1 cellular context compared by ENCODE assay signal in the genomic region with DNA sequence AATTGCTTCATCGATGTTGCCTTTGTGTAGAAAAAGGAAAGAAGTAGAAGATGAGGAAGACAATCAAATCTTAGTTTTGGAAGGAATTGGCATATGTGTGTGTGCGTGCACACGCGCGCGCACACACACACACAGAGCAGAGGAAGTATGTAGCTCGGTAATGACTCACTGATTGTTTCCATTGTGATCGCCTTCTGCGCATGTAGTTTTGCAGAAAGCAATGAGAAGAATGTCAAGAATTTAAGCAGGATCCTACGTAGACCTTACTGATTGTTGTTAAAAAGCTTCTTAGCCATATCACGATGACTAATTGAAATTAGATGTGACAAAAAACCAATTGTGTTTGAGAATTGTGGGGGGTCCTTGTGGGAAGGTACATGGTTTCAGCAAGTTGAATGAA.
TF ChIP-seq lines count a peak whose summit lies in the region.

No MANE protein-coding gene starts in this region.

TF ChIP-seq in H1, 55 proteins besides CTCF, POLR2A, EP300 and RAD21 (continued from another document):
- TF ChIP-seq E2F6 (IDR thresholded peaks at IDR 0.05), result no peak
- TF ChIP-seq HDAC6 (IDR thresholded peaks at IDR 0.05; ENCODE audit: low read depth, low read length), result no peak
- TF ChIP-seq CHD7 (IDR thresholded peaks at IDR 0.05; ENCODE audit: insufficient replicate concordance, low read length), result peak; percentile 62
- TF ChIP-seq BRCA1 (IDR thresholded peaks at IDR 0.05; ENCODE audit: low read depth, low read length), result no peak
- no peak for TF ChIP-seq SP4 (IDR thresholded peaks at IDR 0.05; ENCODE audit: low read length)
- no peak for TF ChIP-seq RXRA (IDR thresholded peaks at IDR 0.05; ENCODE audit: insufficient read depth, low read depth, low read length)
- no peak for TF ChIP-seq POU5F1 (IDR thresholded peaks at IDR 0.05; ENCODE audit: low read depth, low read length)
